In the genomic region with DNA sequence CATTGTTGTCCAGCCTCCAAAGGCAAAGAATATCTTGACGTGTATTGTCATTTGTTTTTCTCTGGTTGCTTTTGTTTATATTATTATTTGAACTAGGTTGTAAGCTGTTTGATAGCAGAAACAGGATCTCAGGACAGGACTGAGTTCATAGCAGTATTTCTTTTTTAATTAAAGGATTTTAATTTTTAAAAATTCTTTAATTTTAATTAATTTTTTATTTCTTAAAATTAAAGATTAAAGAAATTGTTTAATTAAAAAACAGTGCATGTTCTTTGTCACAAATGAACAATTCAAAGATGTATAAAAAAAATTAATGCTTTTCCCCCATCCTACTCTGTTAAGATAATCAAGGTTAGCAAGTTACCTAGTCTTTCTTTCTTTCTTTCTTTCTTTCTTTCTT, we compare ENCODE assay signal across 20 cellular contexts.
DNase-seq lines count a peak whose midpoint lies in the region; ATAC-seq and FAIRE-seq lines count a peak whose summit lies in the region.
"Had no signal": no experiment of that assay in that cellular context is flagged by ENCODE, and none has a peak within 500 bp of the region (broad histone marks: within the 10 kb centered on the region; RNA-seq: fewer than 3 reads in every experiment).

No MANE protein-coding gene starts in this region.

- H3K36me3 Mint-ChIP-seq in stimulated activated naive B cell treated with anti-CD40 and anti-IgM and Interleukin-4, amounts not matched to agents 10 μg/mL and 1 μg/mL and 100 μg/mL, for 72 hours: no peaks in the 10 kb centered on the region
- no peaks in the 10 kb centered on the region for H3K36me3 Mint-ChIP-seq in immature natural killer cell
- H3K36me3 Mint-ChIP-seq: CD14-positive monocyte; CD8-positive, alpha-beta memory T cell had no signal

- peaks cover 10 to 15% of the 10 kb centered on the region in 2 donors for H3K27me3 Mint-ChIP-seq in stimulated activated naive B cell treated with anti-CD40 and anti-IgM and Interleukin-4, amounts not matched to agents 10 μg/mL and 1 μg/mL and 100 μg/mL, for 72 hours
- peaks cover 0 to 11% (median 9%) of the 10 kb centered on the region in 3 donors for H3K27me3 Mint-ChIP-seq in immature natural killer cell (ENCODE audit: low read depth in 3 of 3)
- H3K27me3 Mint-ChIP-seq: CD4-positive, alpha-beta T cell had no signal

- H3K9me3 Mint-ChIP-seq in stimulated activated naive B cell treated with anti-CD40 and anti-IgM and Interleukin-4, amounts not matched to agents 10 μg/mL and 1 μg/mL and 100 μg/mL, for 72 hours: peaks cover 0 to 1% of the 10 kb centered on the region in 2 donors
- H3K9me3 Mint-ChIP-seq in immature natural killer cell: peaks cover 0 to 2% (median 0%) of the 10 kb centered on the region in 6 donors
- H3K9me3 Mint-ChIP-seq: CD4-positive, alpha-beta T cell; CD8-positive, alpha-beta memory T cell had no signal

- no peak for DNase-seq in stimulated activated naive B cell treated with anti-CD40 and anti-IgM and Interleukin-4, amounts not matched to agents 10 μg/mL and 1 μg/mL and 100 μg/mL, for 72 hours
- DNase-seq in immature natural killer cell: no peak
- DNase-seq: ACHN; AML-193; BE2C; CD4-positive, alpha-beta T cell; CD8-positive, alpha-beta memory T cell; DMS 273 treated with DMSO at 0.1 percent for 48 hours; EL; GF-D8; GOT3; HCEC 1CT had no signal

- H3K4me3 Mint-ChIP-seq in stimulated activated naive B cell treated with anti-CD40 and anti-IgM and Interleukin-4, amounts not matched to agents 10 μg/mL and 1 μg/mL and 100 μg/mL, for 72 hours: no peak overlapping the region
- H3K4me3 Mint-ChIP-seq in immature natural killer cell: no peak overlapping the region
- H3K4me3 Mint-ChIP-seq: CD14-positive monocyte; CD4-positive, alpha-beta T cell; CD8-positive, alpha-beta memory T cell had no signal

- peak overlapping the region; percentile 37 for H3K27ac Mint-ChIP-seq in stimulated activated naive B cell treated with anti-CD40 and anti-IgM and Interleukin-4, amounts not matched to agents 10 μg/mL and 1 μg/mL and 100 μg/mL, for 72 hours
- no peak overlapping the region for H3K27ac Mint-ChIP-seq in immature natural killer cell
- H3K27ac Mint-ChIP-seq: CD14-positive monocyte; CD4-positive, alpha-beta T cell; CD8-positive, alpha-beta memory T cell had no signal

- no peak for ATAC-seq in stimulated activated naive B cell treated with anti-CD40 and anti-IgM and Interleukin-4, amounts not matched to agents 10 μg/mL and 1 μg/mL and 100 μg/mL, for 72 hours (replicated peaks)
- ATAC-seq in HG03135 (IDR thresholded peaks at IDR 0.05; ENCODE audit: unreplicated experiment) (no peak), GM19463 (IDR thresholded peaks at IDR 0.05; ENCODE audit: unreplicated experiment) (no peak)
- ATAC-seq: A549 had no signal

- FAIRE-seq in A204.1 (lab: Jason Lieb, UNC) (peak; percentile 43), colon (lab: Jason Lieb, UNC) (peak; percentile 60), islet of Langerhans (lab: Jason Lieb, UNC) (peak; percentile 33)
- FAIRE-seq: GM12892 had no signal

- no peaks in the 10 kb centered on the region for H3K4me1 Mint-ChIP-seq in stimulated activated naive B cell treated with anti-CD40 and anti-IgM and Interleukin-4, amounts not matched to agents 10 μg/mL and 1 μg/mL and 100 μg/mL, for 72 hours
- no peaks in the 10 kb centered on the region for H3K4me1 Mint-ChIP-seq in immature natural killer cell
- H3K4me1 Mint-ChIP-seq: CD14-positive monocyte; CD8-positive, alpha-beta memory T cell had no signal
